ENCODE assay signal across 32 cellular contexts in genomic region chr15:31156808-31157207, GRCh38. TPM values are rescaled to one million over a fixed set of nuclear protein-coding genes. Genes with fewer than 3 reads are reported as not detected.
"Had no signal": no experiment of that assay in that cellular context is flagged by ENCODE, and none has a peak within 500 bp of the region (broad histone marks: within the 10 kb centered on the region; RNA-seq: fewer than 3 reads in every experiment).

No MANE protein-coding gene starts in this region.

- H3K27ac Mint-ChIP-seq: memory B cell; mesothelial cell of epicardium; nephron; neural progenitor cell; stimulated activated memory B cell treated with anti-CD40 and anti-IgM and Interleukin-4, amounts not matched to agents 10 μg/mL and 1 μg/mL and 100 μg/mL, for 72 hours had no signal

- H3K4me3 ChIP-seq: dorsolateral prefrontal cortex, gastroesophageal sphincter, heart left ventricle, lung, neural progenitor cell, prostate gland, right atrium auricular region, sigmoid colon, testis, tibial artery had no signal

- H3K9me3 ChIP-seq: gastroesophageal sphincter, heart left ventricle, prostate gland, right atrium auricular region, sigmoid colon, testis, tibial artery had no signal

- H3K4me3 Mint-ChIP-seq: memory B cell; mesothelial cell of epicardium; naive thymus-derived CD4-positive, alpha-beta T cell; nephron; neural progenitor cell; stimulated activated memory B cell treated with anti-CD40 and anti-IgM and Interleukin-4, amounts not matched to agents 10 μg/mL and 1 μg/mL and 100 μg/mL, for 72 hours; type B pancreatic cell had no signal

- DNase-seq: cerebellar nuclear complex; dorsolateral prefrontal cortex; effector CD4-positive, alpha-beta T cell; foreskin keratinocyte; heart left ventricle; hippocampal formation; kidney glomerular epithelial cell; left colon; left ventricle myocardium superior; naive thymus-derived CD4-positive, alpha-beta T cell; sigmoid colon; stimulated activated CD4-positive, alpha-beta T cell treated with anti-CD3 and anti-CD28 coated beads, Interleukin-4, amount 100 ng/mL, for 4 hours; stimulated activated naive CD8-positive, alpha-beta T cell treated with anti-CD3 and anti-CD28 coated beads, Interleukin-15, Interleukin-2, amounts not matched to agents 100 U/mL and 50 U/mL, for 24 hours; substantia nigra; testis; tibial artery had no signal

- H3K4me1 ChIP-seq: gastroesophageal sphincter, neural progenitor cell, prostate gland, right atrium auricular region, sigmoid colon, tibial artery had no signal

- H3K27ac ChIP-seq: dorsolateral prefrontal cortex, epithelial cell of prostate, foreskin keratinocyte, gastroesophageal sphincter, heart left ventricle, neural progenitor cell, prostate gland, right atrium auricular region, sigmoid colon, testis, tibial artery had no signal

- H3K36me3 Mint-ChIP-seq: memory B cell; naive thymus-derived CD4-positive, alpha-beta T cell; neural progenitor cell; stimulated activated memory B cell treated with anti-CD40 and anti-IgM and Interleukin-4, amounts not matched to agents 10 μg/mL and 1 μg/mL and 100 μg/mL, for 72 hours; type B pancreatic cell had no signal

- H3K27me3 ChIP-seq: foreskin keratinocyte, heart left ventricle, right atrium auricular region, sigmoid colon, testis had no signal

- H3K9me3 Mint-ChIP-seq: memory B cell; naive thymus-derived CD4-positive, alpha-beta T cell; nephron; neural progenitor cell; stimulated activated memory B cell treated with anti-CD40 and anti-IgM and Interleukin-4, amounts not matched to agents 10 μg/mL and 1 μg/mL and 100 μg/mL, for 72 hours; type B pancreatic cell had no signal

- H3K9ac ChIP-seq: neural progenitor cell had no signal

- H3K27me3 Mint-ChIP-seq: type B pancreatic cell had no signal

- H3K36me3 ChIP-seq: gastroesophageal sphincter, heart left ventricle, neural progenitor cell, prostate gland, right atrium auricular region, sigmoid colon, tibial artery had no signal

- ATAC-seq: esophagus mucosa; foreskin keratinocyte; gastroesophageal sphincter; heart left ventricle; left ventricle myocardium superior; naive thymus-derived CD4-positive, alpha-beta T cell; stimulated activated memory B cell treated with anti-CD40 and anti-IgM and Interleukin-4, amounts not matched to agents 10 μg/mL and 1 μg/mL and 100 μg/mL, for 72 hours; stimulated activated naive CD8-positive, alpha-beta T cell treated with anti-CD3 and anti-CD28 coated beads, Interleukin-15, Interleukin-2, amounts not matched to agents 100 U/mL and 50 U/mL, for 24 hours had no signal

- H3K4me1 Mint-ChIP-seq: memory B cell; naive thymus-derived CD4-positive, alpha-beta T cell; stimulated activated memory B cell treated with anti-CD40 and anti-IgM and Interleukin-4, amounts not matched to agents 10 μg/mL and 1 μg/mL and 100 μg/mL, for 72 hours had no signal

RNA-seq across cellular contexts. Expression of gene TRPM1, which starts 55.3 kb away (rescaled TPM):
- total RNA-seq: esophagus mucosa; fibroblast of lung; foreskin keratinocyte; gastroesophageal sphincter; heart left ventricle; left colon; left ventricle myocardium superior; lung; mesothelial cell of epicardium; mucosa of gallbladder; naive thymus-derived CD4-positive, alpha-beta T cell; right atrium auricular region; sigmoid colon; skeletal muscle tissue; urinary bladder had no signal
- polyA plus RNA-seq: fibroblast of lung; naive thymus-derived CD4-positive, alpha-beta T cell; urinary bladder had no signal
